Comparison of ENCODE assay signal across 8 cellular contexts in genomic region chr19:14136509-14137281, GRCh38. TPM values are rescaled to one million over a fixed set of nuclear protein-coding genes. Genes with fewer than 3 reads are reported as not detected.
DNase-seq lines count a peak whose midpoint lies in the region; ATAC-seq and TF ChIP-seq lines count a peak whose summit lies in the region.

ASF1B (minus strand) TSS chr19:14136589; CDS start chr19:14136456, 133 bp downstream.

- H3K36me3 ChIP-seq in spleen = peaks cover 0 to 3% (median 0%) of the 10 kb centered on the region in 6 donors

- intact Hi-C loops in spleen (cut with DNase I; ENCODE audit: low total_unique reads) = loop anchor here (10.0 kb wide), 1 partner anchor 52 kb away; the partner anchor contains the start of gene C19orf67

- H3K9me3 Mint-ChIP-seq in central memory CD8-positive, alpha-beta T cell = no peaks in the 10 kb centered on the region

- ATAC-seq in GM19025 (IDR thresholded peaks at IDR 0.05; ENCODE audit: low read depth, unreplicated experiment) (peak; percentile 76), HG03342 (IDR thresholded peaks at IDR 0.05; ENCODE audit: unreplicated experiment) (peak; percentile 77)
- ATAC-seq in central memory CD8-positive, alpha-beta T cell (replicated peaks; ENCODE audit: extremely low read depth, poor library complexity, severe bottlenecking) = peak; percentile 84

- DNase-seq in AG20443 (ENCODE audit: low spot score) (peak; percentile 98), NCI-H345 treated with DMSO at 0.1 percent for 48 hours (lab: John Stamatoyannopoulos, UW; ENCODE audit: unreplicated experiment) (peak; percentile 93), inferior parietal cortex (ENCODE audit: extremely low spot score) (peak; percentile 99), spleen (peak; percentile 99)
- DNase-seq in activated CD4-positive, CD25-positive, alpha-beta regulatory T cell (lab: John Stamatoyannopoulos, UW) = peak; percentile 97 to 100 (median 100)
- DNase-seq in central memory CD8-positive, alpha-beta T cell (ENCODE audit: low spot score in 2 of 2) = peak; percentile 89 to 98

- no peaks in the 10 kb centered on the region for H3K27me3 Mint-ChIP-seq in central memory CD8-positive, alpha-beta T cell

- no peaks in the 10 kb centered on the region for H3K9me3 ChIP-seq in spleen

- H3K27ac ChIP-seq in spleen = peak within 1 kb of the TSS; percentile 96 to 99 (median 98)

- TF ChIP-seq POLR2A in spleen (IDR thresholded peaks at IDR 0.05) = peak in 1 of 3 donors; percentile 73

- H3K36me3 Mint-ChIP-seq in central memory CD8-positive, alpha-beta T cell (ENCODE audit: insufficient read depth) = peaks cover 17% of the 10 kb centered on the region

- H3K4me1 ChIP-seq in spleen = peaks cover 17 to 64% (median 47%) of the 10 kb centered on the region in 6 donors

- peak; percentile 90 to 100 (median 98) for TF ChIP-seq CTCF in spleen (IDR thresholded peaks at IDR 0.05 in 8 of 11, conservative IDR thresholded peaks at IDR 0.05 in 3 of 11)

- peaks cover 22% of the 10 kb centered on the region for H3K4me1 Mint-ChIP-seq in central memory CD8-positive, alpha-beta T cell

- H3K4me3 ChIP-seq in spleen = peak within 1 kb of the TSS; percentile 66 to 93 (median 76)

- no peaks in the 10 kb centered on the region for H3K27me3 ChIP-seq in spleen (replicated peaks in 1 of 7)

- WGBS in spleen, 5 donors = 0 to 1% (median 0%) methylated on average over 48 to 78 of the region's 78 CpGs

- peak within 1 kb of the TSS; percentile 74 for H3K4me3 Mint-ChIP-seq in central memory CD8-positive, alpha-beta T cell

- H3K27ac Mint-ChIP-seq in central memory CD8-positive, alpha-beta T cell (ENCODE audit: low read depth) = peak within 1 kb of the TSS; percentile 77

RNA-seq across cellular contexts. Expression of gene ASF1B, which starts in this region (rescaled TPM):
- 10 to 100 TPM in 3 of 7 donors, 1 to 10 TPM in 4; 4.0 to 24.8 (median 7.0) TPM for total RNA-seq in spleen
- 10 to 100 TPM in 2 of 3 donors, 1 to 10 TPM in 1; 3.8 to 12.5 (median 10.1) TPM for polyA plus RNA-seq in spleen

Comparison
In these comparisons a context has a peak if more than half of its experiments do, and no peak if none do; other contexts are left out.
1. Peak in every context shown above with its lines: DNase-seq, ATAC-seq, H3K4me3 ChIP-seq and H3K27ac ChIP-seq.